Comparison of ENCODE assay signal across 16 cellular contexts in the genomic region with DNA sequence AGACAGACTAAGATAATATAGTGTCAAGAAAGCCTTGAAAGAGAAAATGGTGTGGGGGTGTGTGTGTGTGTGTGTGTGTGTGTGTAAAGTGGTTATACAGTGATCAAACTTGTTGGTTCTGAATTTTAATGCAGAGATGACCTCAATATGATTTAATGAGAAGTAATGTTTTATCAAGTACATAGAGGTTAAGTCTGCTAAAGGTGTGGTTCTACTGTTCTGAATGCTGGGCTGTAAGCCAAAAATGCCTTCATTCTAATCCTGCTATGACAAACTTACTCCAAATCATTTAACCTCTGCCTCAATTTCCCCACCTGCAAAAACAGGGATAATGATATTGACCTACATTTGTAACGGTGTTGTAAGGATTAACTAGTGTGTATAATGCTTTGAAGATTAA.
A peak's percentile ranks its signal among the peaks of the same experiment; 100 is the strongest.
DNase-seq lines count a peak whose midpoint lies in the region; ATAC-seq, FAIRE-seq and TF ChIP-seq lines count a peak whose summit lies in the region.
"Had no signal": no experiment of that assay in that cellular context is flagged by ENCODE, and none has a peak within 500 bp of the region (broad histone marks: within the 10 kb centered on the region; RNA-seq: fewer than 3 reads in every experiment).

No MANE protein-coding gene starts in this region.

- H3K9me3 ChIP-seq in K562 (replicated peaks; ENCODE audit: control insufficient read depth, insufficient read depth, low read depth, low read length) (no peaks in the 10 kb centered on the region), left lung (no peaks in the 10 kb centered on the region)
- H3K9me3 ChIP-seq: HAP-1 had no signal

- CTCF ChIA-PET in K562 (lab: Yijun Ruan, JAX; ENCODE audit: low intra/inter-chr PET ratio), result no interaction called here

- no peak for TF ChIP-seq RAD21 in K562 (CRISPR knock-in tag; conservative IDR thresholded peaks at IDR 0.05 in 1 of 2, IDR thresholded peaks at IDR 0.05 in 1 of 2)

- H4K20me1 ChIP-seq in K562 (replicated peaks; ENCODE audit: control insufficient read depth, insufficient read depth, low read length), result no peaks in the 10 kb centered on the region

- H3K4me1 ChIP-seq in K562 (replicated peaks in 1 of 2; ENCODE audit: control insufficient read depth in 2 of 2, insufficient read depth in 2 of 2, low read length in 2 of 2) (no peaks in the 10 kb centered on the region; a peak in 1 of 5 replicates), left lung (no peaks in the 10 kb centered on the region)

- no peaks in the 10 kb centered on the region for H3K36me3 ChIP-seq in K562 (ENCODE audit: control insufficient read depth, insufficient read depth, low read length)
- no peaks in the 10 kb centered on the region for H3K36me3 ChIP-seq in left lung
- H3K36me3 ChIP-seq: HAP-1 had no signal

- 0% methylated on average over 1 of the region's 1 CpG for WGBS in K562 (ENCODE audit: insufficient coverage, low coverage, missing lambda C conversion rate)

- TF ChIP-seq POLR2A in K562 (conservative IDR thresholded peaks at IDR 0.05), result no peak

- peak; percentile 35 for FAIRE-seq in K562 (lab: Jason Lieb, UNC)
- FAIRE-seq: GM19239, H1 had no signal

- H2AFZ ChIP-seq in K562 (ENCODE audit: low read depth, low read length), result no peak overlapping the region

- TF ChIP-seq EP300 in K562 (IDR thresholded peaks at IDR 0.05; ENCODE audit: low read length), result no peak

- in situ Hi-C loops in K562 (cut with MboI), result no loop called here

- TF ChIP-seq CTCF in K562 (IDR thresholded peaks at IDR 0.05 in 2 of 3, conservative IDR thresholded peaks at IDR 0.05 in 1 of 3; ENCODE audit: insufficient read depth in 2 of 3, low read depth in 1 of 3, low read length in 3 of 3) (no peak), retinal pigment epithelial cell (conservative IDR thresholded peaks at IDR 0.05; ENCODE audit: low read depth, low read length) (no peak), left lung (IDR thresholded peaks at IDR 0.05) (no peak)

- H3K9me1 ChIP-seq in K562 (ENCODE audit: control insufficient read depth, insufficient read depth, low read length), result no peaks in the 10 kb centered on the region

- DNase-seq in LoVo (ENCODE audit: low spot score) (peak; percentile 27), K562 (ENCODE audit: extremely low read depth in 1 of 4, low spot score in 3 of 4) (no peak), retinal pigment epithelial cell (ENCODE audit: low read depth) (peak; percentile 7), middle frontal gyrus (ENCODE audit: extremely low spot score, low spot score) (no peak), left lung (no peak)
- DNase-seq: CD8-positive, alpha-beta T cell; COR-L47; DND-41; GDM1 had no signal

- no peaks in the 10 kb centered on the region for H3K27me3 ChIP-seq in K562 (ENCODE audit: control insufficient read depth in 2 of 2, insufficient read depth in 2 of 2, low read length in 2 of 2)
- no peaks in the 10 kb centered on the region for H3K27me3 ChIP-seq in left lung

- ATAC-seq in K562, result no peak
- ATAC-seq in esophagus mucosa, result peak; percentile 69
- ATAC-seq in GM18861 (IDR thresholded peaks at IDR 0.05; ENCODE audit: unreplicated experiment), result no peak
- ATAC-seq in left lung, result no peak
- ATAC-seq: CD8-positive, alpha-beta T cell had no signal

- H3K79me2 ChIP-seq in K562 (ENCODE audit: control insufficient read depth, insufficient read depth, low read length), result no peaks in the 10 kb centered on the region

- BruUV-seq in K562 (replicated peaks; lab: Mats Ljungman, UMichigan), result no TSS peak

- H3K4me2 ChIP-seq in K562 (ENCODE audit: insufficient read depth, low read length), result no peak overlapping the region

- POLR2A ChIA-PET in K562 (lab: Yijun Ruan, JAX), result no interaction called here

- H3K4me3 ChIP-seq in K562 (no peak overlapping the region), retinal pigment epithelial cell (ENCODE audit: low read length) (no peak overlapping the region), left lung (no peak overlapping the region)
- H3K4me3 ChIP-seq: HAP-1 had no signal

- H3K27ac ChIP-seq in K562 (ENCODE audit: extremely low read depth, low read depth, low read length) (no peak overlapping the region), left lung (no peak overlapping the region)
- H3K27ac ChIP-seq: C4-2B, HL-60 had no signal

- no peak overlapping the region for H3K9ac ChIP-seq in K562 (ENCODE audit: insufficient read depth in 1 of 2, low read depth in 2 of 2, low read length in 2 of 2)

- intact Hi-C loops in K562 (cut with micrococcal nuclease) (no loop called here), left lung (cut with DNase I) (no loop called here)

TF ChIP-seq in K562, 482 proteins besides CTCF, POLR2A, EP300 and RAD21:
- no peak for TF ChIP-seq SP1 (CRISPR knock-in tag; IDR thresholded peaks at IDR 0.05)
- TF ChIP-seq, protein P1, sequence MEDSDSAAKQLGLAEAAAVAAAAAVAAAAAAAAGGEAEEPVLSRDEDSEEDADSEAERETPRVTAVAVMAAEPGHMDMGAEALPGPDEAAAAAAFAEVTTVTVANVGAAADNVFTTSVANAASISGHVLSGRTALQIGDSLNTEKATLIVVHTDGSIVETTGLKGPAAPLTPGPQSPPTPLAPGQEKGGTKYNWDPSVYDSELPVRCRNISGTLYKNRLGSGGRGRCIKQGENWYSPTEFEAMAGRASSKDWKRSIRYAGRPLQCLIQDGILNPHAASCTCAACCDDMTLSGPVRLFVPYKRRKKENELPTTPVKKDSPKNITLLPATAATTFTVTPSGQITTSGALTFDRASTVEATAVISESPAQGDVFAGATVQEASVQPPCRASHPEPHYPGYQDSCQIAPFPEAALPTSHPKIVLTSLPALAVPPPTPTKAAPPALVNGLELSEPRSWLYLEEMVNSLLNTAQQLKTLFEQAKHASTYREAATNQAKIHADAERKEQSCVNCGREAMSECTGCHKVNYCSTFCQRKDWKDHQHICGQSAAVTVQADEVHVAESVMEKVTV (CRISPR knock-in tag; IDR thresholded peaks at IDR 0.05), result no peak

Comparison
In these comparisons a context has a peak if more than half of its experiments do, and no peak if none do; other contexts are left out.
1. DNase-seq: peak in LoVo (single experiment) and retinal pigment epithelial cell (single experiment); none in K562 (0 of 4), middle frontal gyrus (single experiment) and left lung (0 of 2).